In genomic region chr2:232854082-232854481, GRCh38 we compare ENCODE assay signal across 12 cellular contexts. TPM values are rescaled to one million over a fixed set of nuclear protein-coding genes. Genes with fewer than 3 reads are reported as not detected.
DNase-seq lines count a peak whose midpoint lies in the region; ATAC-seq, FAIRE-seq and TF ChIP-seq lines count a peak whose summit lies in the region.
"Had no signal": no experiment of that assay in that cellular context is flagged by ENCODE, and none has a peak within 500 bp of the region (broad histone marks: within the 10 kb centered on the region; RNA-seq: fewer than 3 reads in every experiment).

No MANE protein-coding gene starts in this region.

- H2BK120ac ChIP-seq in H9 (ENCODE audit: low read depth, low read length, poor library complexity, severe bottlenecking) = no peak overlapping the region

- H3K4me1 ChIP-seq in colonic mucosa (no peaks in the 10 kb centered on the region), mucosa of descending colon (ENCODE audit: low read depth) (peaks cover 14% of the 10 kb centered on the region), H9 (ENCODE audit: insufficient read depth, low read length) (no peaks in the 10 kb centered on the region)

- no peaks in the 10 kb centered on the region for H3K79me1 ChIP-seq in H9 (ENCODE audit: insufficient read depth, low read depth, low read length, poor library complexity, severe bottlenecking)

- H3K4me3 Mint-ChIP-seq in H9 = no peak overlapping the region

- H4K8ac ChIP-seq in H9 (replicated peaks; ENCODE audit: insufficient read length, low read depth, low read length) = no peak overlapping the region

- H3K4ac ChIP-seq in H9 (ENCODE audit: low read depth, low read length) = no peak overlapping the region

- H3K9ac ChIP-seq in colonic mucosa (ENCODE audit: low read depth in 2 of 2, low read length in 2 of 2) (no peak overlapping the region), H9 (ENCODE audit: extremely low read depth, insufficient read length, low read length) (no peak overlapping the region)

- DNase-seq in CD1c-positive myeloid dendritic cell (ENCODE audit: extremely low spot score) (peak; percentile 5), MG63 (peak; percentile 92), colonic mucosa (peak; percentile 64), mucosa of descending colon (peak; percentile 53 to 62 (median 56)), H9 (no peak), HTR-8/SVneo (ENCODE audit: insufficient read length, low spot score) (no peak), GM19239 (ENCODE audit: insufficient read length, low spot score) (no peak), NCI-H146 treated with DMSO at 0.1 percent for 48 hours (lab: John Stamatoyannopoulos, UW; ENCODE audit: unreplicated experiment) (no peak)
- DNase-seq: NCI-H2107 had no signal

- H3K4me3 ChIP-seq in MG63 (no peak overlapping the region), colonic mucosa (no peak overlapping the region), mucosa of descending colon (no peak overlapping the region)
- H3K4me3 ChIP-seq: SK-N-MC had no signal

- no peak overlapping the region for H2BK5ac ChIP-seq in H9 (ENCODE audit: insufficient read length, low read length)

- H3K4me2 ChIP-seq in H9 (ENCODE audit: insufficient read depth, insufficient read length, low read length) = no peak overlapping the region

- H3K27me3 ChIP-seq in MG63 (no peaks in the 10 kb centered on the region), colonic mucosa (no peaks in the 10 kb centered on the region), H9 (ENCODE audit: insufficient read depth, low read length) (no peaks in the 10 kb centered on the region)

- H4K91ac ChIP-seq in H9 (ENCODE audit: insufficient read length, low read depth, low read length) = no peak overlapping the region

- no peaks in the 10 kb centered on the region for H4K20me1 ChIP-seq in H9 (ENCODE audit: control insufficient read depth, insufficient read depth, insufficient read length)

- WGBS in H9 (ENCODE audit: extremely low coverage, insufficient read length, low lambda C conversion rate) = no CpG with 5 or more reads among the region's 7 CpGs

- H3K36me3 Mint-ChIP-seq in H9 (ENCODE audit: insufficient read depth in 1 of 3, low read depth in 3 of 3) = peaks cover 19 to 68% (median 47%) of the 10 kb centered on the region in 3 experiments

- TF ChIP-seq CTCF in colonic mucosa (IDR thresholded peaks at IDR 0.05) = no peak
- no peak for TF ChIP-seq CTCF in mucosa of descending colon (IDR thresholded peaks at IDR 0.05)
- TF ChIP-seq CTCF in H9 (conservative IDR thresholded peaks at IDR 0.05) = no peak

- H3K79me2 ChIP-seq in H9 (ENCODE audit: insufficient read depth, low read length) = no peaks in the 10 kb centered on the region

- H2AK5ac ChIP-seq in H9 (ENCODE audit: insufficient read length, low read length) = no peak overlapping the region

- H3K56ac ChIP-seq in H9 (ENCODE audit: insufficient read length, low read depth, low read length) = no peak overlapping the region

- no peak overlapping the region for H3T11ph ChIP-seq in H9 (ENCODE audit: low read length)

- no peak overlapping the region for H2BK20ac ChIP-seq in H9 (ENCODE audit: low read depth, low read length, poor library complexity, severe bottlenecking)

- no peak overlapping the region for H2BK12ac ChIP-seq in H9 (ENCODE audit: insufficient read length, low read depth, low read length)

- no peak overlapping the region for H2AFZ ChIP-seq in H9 (ENCODE audit: low read length)

- no peaks in the 10 kb centered on the region for H3K9me3 Mint-ChIP-seq in H9

- ATAC-seq in mucosa of descending colon = peak; percentile 53

- H4K5ac ChIP-seq in H9 (ENCODE audit: insufficient read length, low read depth, low read length) = no peak overlapping the region

- H3K27ac ChIP-seq in colonic mucosa = no peak overlapping the region
- no peak overlapping the region for H3K27ac ChIP-seq in H9 (ENCODE audit: insufficient read length, low read depth, low read length)
- H3K27ac ChIP-seq: HL-60, SK-N-MC had no signal

- H3K23ac ChIP-seq in H9 (ENCODE audit: insufficient read length, low read depth, low read length) = no peak overlapping the region

- H3K27me3 Mint-ChIP-seq in H9 (ENCODE audit: low read depth) = no peaks in the 10 kb centered on the region

- peaks cover 2% of the 10 kb centered on the region for H3K23me2 ChIP-seq in H9 (ENCODE audit: insufficient read length, low read depth, low read length, poor library complexity, severe bottlenecking)

- H2BK15ac ChIP-seq in H9 (ENCODE audit: low read depth, low read length) = no peak overlapping the region

- no peaks in the 10 kb centered on the region for H3K4me1 Mint-ChIP-seq in H9

- FAIRE-seq in HTR-8/SVneo (lab: Jason Lieb, UNC) = no peak
- FAIRE-seq in GM19239 (lab: Jason Lieb, UNC) = no peak
- FAIRE-seq: H1 had no signal

- no peak overlapping the region for H3K27ac Mint-ChIP-seq in H9

- no peak overlapping the region for H3K18ac ChIP-seq in H9 (ENCODE audit: insufficient read length, low read depth, low read length)

- intact Hi-C loops in colonic mucosa (cut with DNase I) (loop anchor here (5.0 kb wide), 2 partner anchors 178 to 203 kb away; partner anchors contain the start of gene NEU2), mucosa of descending colon (cut with DNase I, micrococcal nuclease) (no loop called here)

- H3K9me3 ChIP-seq in MG63 (no peaks in the 10 kb centered on the region), colonic mucosa (no peaks in the 10 kb centered on the region), mucosa of descending colon (no peaks in the 10 kb centered on the region), H9 (ENCODE audit: control insufficient read depth, low read depth, low read length) (no peaks in the 10 kb centered on the region)

- peaks cover 65% of the 10 kb centered on the region for H3K36me3 ChIP-seq in MG63
- no peaks in the 10 kb centered on the region for H3K36me3 ChIP-seq in colonic mucosa
- H3K36me3 ChIP-seq in mucosa of descending colon (ENCODE audit: low read depth) = no peaks in the 10 kb centered on the region

- H3K14ac ChIP-seq in H9 (ENCODE audit: insufficient read depth, low read length) = no peak overlapping the region

RNA-seq across cellular contexts. Expression of gene SNORC, which starts 16.0 kb away (rescaled TPM):
- total RNA-seq in MG63 (2014; rRNA removed; shearing (Covaris generic); ENCODE audit: low replicate concordance) = 1.1 and 4.1 TPM in 2 replicates
- 10 to 100 TPM; 39.6 to 67.5 TPM for total RNA-seq in colonic mucosa
- total RNA-seq in mucosa of descending colon = 10 to 100 TPM; 13.3 to 48.1 (median 31.5) TPM
- total RNA-seq in H9 (2021) = 0.61 and 1.1 TPM in 2 replicates

Comparison
In these comparisons a context has a peak if more than half of its experiments do, and no peak if none do; other contexts are left out.
1. DNase-seq: peak in CD1c-positive myeloid dendritic cell (single experiment), MG63 (single experiment), colonic mucosa (single experiment) and mucosa of descending colon (3 of 3); none in H9 (single experiment), HTR-8/SVneo (single experiment), GM19239 (single experiment) and NCI-H146 treated with DMSO at 0.1 percent for 48 hours (single experiment).